ENCODE assay signal across 1 cellular context in the genomic region with DNA sequence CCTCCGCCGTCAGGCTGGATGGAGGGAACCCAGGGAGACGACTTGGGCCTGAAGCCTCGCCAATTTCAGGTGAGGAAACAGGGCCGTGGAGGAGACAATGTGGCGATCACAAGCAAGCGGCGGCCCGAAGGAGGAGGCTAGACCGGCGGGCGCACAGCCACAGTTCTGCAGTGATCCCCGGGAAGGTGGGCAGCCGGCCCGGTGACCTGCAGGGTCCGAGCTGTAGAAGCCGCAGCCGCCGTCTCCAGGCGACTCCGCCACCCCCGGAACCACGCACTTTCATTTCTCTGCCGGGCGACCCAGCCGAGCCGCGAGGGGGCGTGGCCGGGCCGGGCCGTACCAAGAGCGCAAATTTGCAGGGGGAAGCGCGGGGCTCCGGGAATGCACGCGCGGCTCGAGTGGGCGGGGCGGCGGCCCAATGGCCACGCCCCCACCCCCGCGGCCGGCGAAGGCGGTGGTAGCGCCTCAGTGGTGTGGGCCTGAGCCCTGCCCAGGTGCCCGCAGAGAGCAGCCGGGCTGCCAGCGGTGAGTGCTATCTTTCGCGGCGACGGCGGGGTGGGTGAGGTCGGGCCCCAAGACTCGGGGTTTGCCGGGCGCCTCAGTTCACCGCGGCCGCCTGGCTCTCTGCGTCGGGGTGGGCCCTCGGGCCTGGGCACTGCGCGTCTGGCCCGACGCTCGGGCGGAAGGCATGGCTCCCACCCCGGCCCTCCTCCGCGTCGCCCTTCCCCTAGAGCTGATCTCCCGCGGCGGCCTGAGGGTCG.
A peak's percentile ranks its signal among the peaks of the same experiment; 100 is the strongest.
TF ChIP-seq lines count a peak whose summit lies in the region.

POR (plus strand) TSS at position 501 of the 761 bp plus-strand sequence. CDS start 38,847 bp downstream, outside the sequence.

TF ChIP-seq in HepG2, 621 proteins besides CTCF, POLR2A, EP300 and RAD21 (continued from another document and continues in another):
- TF ChIP-seq ZNF503 (CRISPR knock-in tag; IDR thresholded peaks at IDR 0.05), result peak; percentile 88; the same call in 1 of the 2 replicates
- no peak; the same call in 1 of the 2 replicates for TF ChIP-seq SP140L (CRISPR knock-in tag; IDR thresholded peaks at IDR 0.05; ENCODE audit: borderline replicate concordance)
- peak; percentile 93 for TF ChIP-seq ZFP82 (CRISPR knock-in tag; IDR thresholded peaks at IDR 0.05; ENCODE audit: borderline replicate concordance)
- peak; percentile 73; the same call in 1 of the 2 replicates for TF ChIP-seq GLI4 (CRISPR knock-in tag; IDR thresholded peaks at IDR 0.05; ENCODE audit: borderline replicate concordance)
- TF ChIP-seq KAT8 (CRISPR knock-in tag; IDR thresholded peaks at IDR 0.05), result peak; percentile 87
- TF ChIP-seq NCOA5 (CRISPR knock-in tag; IDR thresholded peaks at IDR 0.05), result 0 out of 2 replicates have a peak, but pooled peaks have one; percentile 60
- TF ChIP-seq MNT (IDR thresholded peaks at IDR 0.05), result peak; percentile 52; the same call in 1 of the 2 replicates
- peak; percentile 74; the same call in 1 of the 2 replicates for TF ChIP-seq ZNF556 (CRISPR knock-in tag; IDR thresholded peaks at IDR 0.05; ENCODE audit: borderline replicate concordance)
- TF ChIP-seq YEATS2 (CRISPR knock-in tag; IDR thresholded peaks at IDR 0.05; ENCODE audit: borderline replicate concordance), result peak; percentile 68; the same call in 1 of the 2 replicates
- TF ChIP-seq RCOR2 (CRISPR knock-in tag; IDR thresholded peaks at IDR 0.05), result no peak; the same call in 1 of the 2 replicates
- TF ChIP-seq NR3C1 (CRISPR knock-in tag; IDR thresholded peaks at IDR 0.05), result no peak
- TF ChIP-seq ZNF225 (CRISPR knock-in tag; IDR thresholded peaks at IDR 0.05), result no peak; the same call in none of the 2 replicates
- no peak for TF ChIP-seq NFRKB (IDR thresholded peaks at IDR 0.05)
- TF ChIP-seq TFDP2 (CRISPR knock-in tag; IDR thresholded peaks at IDR 0.05), result peak; percentile 63
- TF ChIP-seq ZNF343 (CRISPR knock-in tag; IDR thresholded peaks at IDR 0.05), result peak; percentile 67; the same call in 1 of the 2 replicates
- TF ChIP-seq DMAP1 (CRISPR knock-in tag; IDR thresholded peaks at IDR 0.05), result no peak
- no peak for TF ChIP-seq MTA3 (CRISPR knock-in tag; IDR thresholded peaks at IDR 0.05)
- no peak for TF ChIP-seq ZFP62 (CRISPR knock-in tag; IDR thresholded peaks at IDR 0.05)
- peak; percentile 53; the same call in 1 of the 2 replicates for TF ChIP-seq SATB2 (CRISPR knock-in tag; IDR thresholded peaks at IDR 0.05)
- peak; percentile 75; the same call in 1 of the 2 replicates for TF ChIP-seq GMEB1 (CRISPR knock-in tag; IDR thresholded peaks at IDR 0.05; ENCODE audit: borderline replicate concordance)
- no peak for TF ChIP-seq ZNF549 (CRISPR knock-in tag; IDR thresholded peaks at IDR 0.05)
- TF ChIP-seq, protein P1, sequence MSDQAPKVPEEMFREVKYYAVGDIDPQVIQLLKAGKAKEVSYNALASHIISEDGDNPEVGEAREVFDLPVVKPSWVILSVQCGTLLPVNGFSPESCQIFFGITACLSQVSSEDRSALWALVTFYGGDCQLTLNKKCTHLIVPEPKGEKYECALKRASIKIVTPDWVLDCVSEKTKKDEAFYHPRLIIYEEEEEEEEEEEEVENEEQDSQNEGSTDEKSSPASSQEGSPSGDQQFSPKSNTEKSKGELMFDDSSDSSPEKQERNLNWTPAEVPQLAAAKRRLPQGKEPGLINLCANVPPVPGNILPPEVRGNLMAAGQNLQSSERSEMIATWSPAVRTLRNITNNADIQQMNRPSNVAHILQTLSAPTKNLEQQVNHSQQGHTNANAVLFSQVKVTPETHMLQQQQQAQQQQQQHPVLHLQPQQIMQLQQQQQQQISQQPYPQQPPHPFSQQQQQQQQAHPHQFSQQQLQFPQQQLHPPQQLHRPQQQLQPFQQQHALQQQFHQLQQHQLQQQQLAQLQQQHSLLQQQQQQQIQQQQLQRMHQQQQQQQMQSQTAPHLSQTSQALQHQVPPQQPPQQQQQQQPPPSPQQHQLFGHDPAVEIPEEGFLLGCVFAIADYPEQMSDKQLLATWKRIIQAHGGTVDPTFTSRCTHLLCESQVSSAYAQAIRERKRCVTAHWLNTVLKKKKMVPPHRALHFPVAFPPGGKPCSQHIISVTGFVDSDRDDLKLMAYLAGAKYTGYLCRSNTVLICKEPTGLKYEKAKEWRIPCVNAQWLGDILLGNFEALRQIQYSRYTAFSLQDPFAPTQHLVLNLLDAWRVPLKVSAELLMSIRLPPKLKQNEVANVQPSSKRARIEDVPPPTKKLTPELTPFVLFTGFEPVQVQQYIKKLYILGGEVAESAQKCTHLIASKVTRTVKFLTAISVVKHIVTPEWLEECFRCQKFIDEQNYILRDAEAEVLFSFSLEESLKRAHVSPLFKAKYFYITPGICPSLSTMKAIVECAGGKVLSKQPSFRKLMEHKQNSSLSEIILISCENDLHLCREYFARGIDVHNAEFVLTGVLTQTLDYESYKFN (CRISPR knock-in tag; conservative IDR thresholded peaks at IDR 0.05), result peak; percentile 72
- TF ChIP-seq, protein P2, sequence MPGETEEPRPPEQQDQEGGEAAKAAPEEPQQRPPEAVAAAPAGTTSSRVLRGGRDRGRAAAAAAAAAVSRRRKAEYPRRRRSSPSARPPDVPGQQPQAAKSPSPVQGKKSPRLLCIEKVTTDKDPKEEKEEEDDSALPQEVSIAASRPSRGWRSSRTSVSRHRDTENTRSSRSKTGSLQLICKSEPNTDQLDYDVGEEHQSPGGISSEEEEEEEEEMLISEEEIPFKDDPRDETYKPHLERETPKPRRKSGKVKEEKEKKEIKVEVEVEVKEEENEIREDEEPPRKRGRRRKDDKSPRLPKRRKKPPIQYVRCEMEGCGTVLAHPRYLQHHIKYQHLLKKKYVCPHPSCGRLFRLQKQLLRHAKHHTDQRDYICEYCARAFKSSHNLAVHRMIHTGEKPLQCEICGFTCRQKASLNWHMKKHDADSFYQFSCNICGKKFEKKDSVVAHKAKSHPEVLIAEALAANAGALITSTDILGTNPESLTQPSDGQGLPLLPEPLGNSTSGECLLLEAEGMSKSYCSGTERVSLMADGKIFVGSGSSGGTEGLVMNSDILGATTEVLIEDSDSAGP (CRISPR knock-in tag; IDR thresholded peaks at IDR 0.05; ENCODE audit: borderline replicate concordance), result peak; percentile 92; the same call in 1 of the 2 replicates
- TF ChIP-seq HCFC1 (IDR thresholded peaks at IDR 0.05; ENCODE audit: low read depth, low read length), result no peak
- peak; percentile 97 for TF ChIP-seq ZNF772 (CRISPR knock-in tag; IDR thresholded peaks at IDR 0.05)
- peak; percentile 99 for TF ChIP-seq BHLHE40 (IDR thresholded peaks at IDR 0.05; ENCODE audit: low read length)
- no peak for TF ChIP-seq U2AF1 (optimal IDR thresholded peaks at IDR 0.05; ENCODE audit: low read depth, low read length)
- TF ChIP-seq IKZF5 (CRISPR knock-in tag; IDR thresholded peaks at IDR 0.05), result peak; percentile 91
- TF ChIP-seq CBX5 (CRISPR knock-in tag; IDR thresholded peaks at IDR 0.05; ENCODE audit: borderline replicate concordance), result peak; percentile 24; the same call in 1 of the 2 replicates
- peak; percentile 90 for TF ChIP-seq ZNF607 (CRISPR knock-in tag; IDR thresholded peaks at IDR 0.05; ENCODE audit: borderline replicate concordance)
- peak; percentile 81; the same call in 1 of the 2 replicates for TF ChIP-seq NFKBIZ (CRISPR knock-in tag; IDR thresholded peaks at IDR 0.05)
- no peak for TF ChIP-seq ZBTB26 (CRISPR knock-in tag; IDR thresholded peaks at IDR 0.05; ENCODE audit: borderline replicate concordance)
- peak; percentile 90 for TF ChIP-seq ZNF773 (CRISPR knock-in tag; IDR thresholded peaks at IDR 0.05; ENCODE audit: borderline replicate concordance)
- TF ChIP-seq TBX2 (CRISPR knock-in tag; IDR thresholded peaks at IDR 0.05; ENCODE audit: borderline replicate concordance), result peak; percentile 91; the same call in 1 of the 2 replicates
- no peak for TF ChIP-seq ZNF660 (CRISPR knock-in tag; IDR thresholded peaks at IDR 0.05; ENCODE audit: borderline replicate concordance, low read depth)
- no peak for TF ChIP-seq PAF1 (CRISPR knock-in tag; IDR thresholded peaks at IDR 0.05)
- TF ChIP-seq MATR3 (CRISPR knock-in tag; IDR thresholded peaks at IDR 0.05), result no peak
- TF ChIP-seq KMT2A (CRISPR knock-in tag; IDR thresholded peaks at IDR 0.05), result peak; percentile 65; the same call in 1 of the 2 replicates
- no peak for TF ChIP-seq MZF1 (CRISPR knock-in tag; IDR thresholded peaks at IDR 0.05; ENCODE audit: borderline replicate concordance)
- TF ChIP-seq KLF9 (CRISPR knock-in tag; IDR thresholded peaks at IDR 0.05; ENCODE audit: low read depth), result peak; percentile 93
